8 cellular contexts compared by ENCODE assay signal in the genomic region with DNA sequence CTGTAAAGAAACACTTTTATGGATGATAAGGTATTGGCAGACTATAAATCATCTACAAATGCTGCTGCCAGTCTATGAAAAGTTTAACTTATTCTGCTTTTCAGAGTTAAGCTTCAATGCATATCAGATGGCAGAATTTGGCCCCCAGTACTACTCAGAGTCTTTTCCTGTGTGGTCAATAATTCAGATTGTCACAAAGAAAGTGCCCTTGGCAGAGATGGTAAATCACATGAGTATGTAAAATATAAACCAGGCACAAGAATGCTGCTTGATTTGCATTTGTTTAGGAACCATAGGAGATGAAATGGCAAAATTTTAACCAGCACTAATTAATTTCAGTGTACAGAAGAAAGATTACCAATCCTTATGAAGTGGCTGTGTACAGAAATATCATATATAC.
"Had no signal": no experiment of that assay in that cellular context is flagged by ENCODE, and none has a peak within 500 bp of the region (broad histone marks: within the 10 kb centered on the region; RNA-seq: fewer than 3 reads in every experiment).

No MANE protein-coding gene starts in this region.

- H3K9ac ChIP-seq: GM23248 had no signal

- H3K27ac ChIP-seq: GM23248 had no signal

- DNase-seq: GM23248, GOT3, H7, H9, HCEC 1CT, HFFc6 had no signal

- ATAC-seq: GM23338, HCT116 had no signal

- H3K4me3 ChIP-seq: GM23248, GM23338 had no signal
